Comparison of ENCODE assay signal across 8 cellular contexts in genomic region chr9:96854073-96854876, GRCh38. TPM values are rescaled to one million over a fixed set of nuclear protein-coding genes. Genes with fewer than 3 reads are reported as not detected.
DNase-seq lines count a peak whose midpoint lies in the region; ATAC-seq and TF ChIP-seq lines count a peak whose summit lies in the region.

TSS of gene ZNF782 (minus strand) at chr9:96854514. CDS start at chr9:96851961, 2,553 bp downstream.

- H3K4me1 Mint-ChIP-seq in activated naive CD8-positive, alpha-beta T cell treated with anti-CD3 and anti-CD28 coated beads for 36 hours = peaks cover 36% of the 10 kb centered on the region
- H3K4me1 Mint-ChIP-seq in osteocyte (ENCODE audit: unreplicated experiment) = peaks cover 24% of the 10 kb centered on the region

- peak; percentile 91 for DNase-seq in GM10248 (ENCODE audit: extremely low spot score)
- peak; percentile 92 for DNase-seq in NCI-H1105 (lab: John Stamatoyannopoulos, UW)
- DNase-seq in SKM-1 (lab: John Stamatoyannopoulos, UW; ENCODE audit: unreplicated experiment) = peak; percentile 58
- peak; percentile 85 for DNase-seq in activated naive CD8-positive, alpha-beta T cell treated with anti-CD3 and anti-CD28 coated beads for 36 hours
- DNase-seq in Right ventricle myocardium inferior (ENCODE audit: missing footprints) = peak; percentile 97
- DNase-seq in osteocyte (ENCODE audit: extremely low spot score, unreplicated experiment) = peak; percentile 96

- H3K4me3 Mint-ChIP-seq in activated naive CD8-positive, alpha-beta T cell treated with anti-CD3 and anti-CD28 coated beads for 36 hours = peak within 1 kb of the TSS; percentile 100
- peak within 1 kb of the TSS; percentile 98 for H3K4me3 Mint-ChIP-seq in osteocyte (ENCODE audit: unreplicated experiment)

- intact Hi-C loops in Right ventricle myocardium inferior (cut with DNase I) = no loop called here

- peaks cover 22% of the 10 kb centered on the region for H3K36me3 Mint-ChIP-seq in activated naive CD8-positive, alpha-beta T cell treated with anti-CD3 and anti-CD28 coated beads for 36 hours
- H3K36me3 Mint-ChIP-seq in osteocyte (ENCODE audit: unreplicated experiment) = peaks cover 9% of the 10 kb centered on the region

- H3K27me3 Mint-ChIP-seq in activated naive CD8-positive, alpha-beta T cell treated with anti-CD3 and anti-CD28 coated beads for 36 hours = peaks cover 19% of the 10 kb centered on the region
- peaks cover 4% of the 10 kb centered on the region for H3K27me3 Mint-ChIP-seq in osteocyte (ENCODE audit: unreplicated experiment)

- TF ChIP-seq CTCF in GM10248 (IDR thresholded peaks at IDR 0.05; ENCODE audit: control extremely low read depth, extremely low read depth, low read depth, missing control alignments) (no peak), osteocyte (IDR thresholded peaks at IDR 0.05) (no peak)

- CTCF ChIA-PET in GM10248 (lab: Yijun Ruan, JAX) = interaction anchor here (0.9 to 4.2 kb wide), 8 partner anchors 19 to 761 kb away, joined by 3 to 24 read pairs (median 4); no protein-coding TSS in a partner anchor

- peak within 1 kb of the TSS; percentile 99 for H3K27ac Mint-ChIP-seq in activated naive CD8-positive, alpha-beta T cell treated with anti-CD3 and anti-CD28 coated beads for 36 hours
- peak within 1 kb of the TSS; percentile 97 for H3K27ac Mint-ChIP-seq in osteocyte (ENCODE audit: unreplicated experiment)

- H3K9me3 ChIP-seq in thymus (ENCODE audit: control insufficient read depth) = no peaks in the 10 kb centered on the region

- WGBS in thymus = under 1% methylated on average over 66 of the region's 66 CpGs

- peaks cover 11% of the 10 kb centered on the region for H3K4me1 ChIP-seq in thymus (ENCODE audit: control insufficient read depth, insufficient read depth, low read length)

- peaks cover 3% of the 10 kb centered on the region for H3K27me3 ChIP-seq in thymus (ENCODE audit: control insufficient read depth, insufficient read depth)

- H3K36me3 ChIP-seq in thymus (ENCODE audit: control insufficient read depth, insufficient read depth) = no peaks in the 10 kb centered on the region

- POLR2A ChIA-PET in GM10248 (lab: Yijun Ruan, JAX) = no interaction called here

- peak; percentile 79 for ATAC-seq in HG02623 (IDR thresholded peaks at IDR 0.05; ENCODE audit: unreplicated experiment)
- ATAC-seq in Right ventricle myocardium inferior = peak; percentile 99

- H3K4me3 ChIP-seq in thymus (ENCODE audit: low read length) = peak within 1 kb of the TSS; percentile 99

- H3K27ac ChIP-seq in thymus (ENCODE audit: low read depth) = peak within 1 kb of the TSS; percentile 38

- peaks cover 4% of the 10 kb centered on the region for H3K9me3 Mint-ChIP-seq in activated naive CD8-positive, alpha-beta T cell treated with anti-CD3 and anti-CD28 coated beads for 36 hours
- peaks cover 4% of the 10 kb centered on the region for H3K9me3 Mint-ChIP-seq in osteocyte (ENCODE audit: unreplicated experiment)

RNA-seq across cellular contexts. Expression of gene ZNF782, which starts in this region (rescaled TPM):
- total RNA-seq in activated naive CD8-positive, alpha-beta T cell treated with anti-CD3 and anti-CD28 coated beads for 36 hours = 1 to 10 TPM; 2.5 to 4.0 TPM
- total RNA-seq in Right ventricle myocardium inferior (3.1 TPM), osteocyte (5.0 TPM in 2 replicates)
- 2.8 TPM for polyA plus RNA-seq in thymus

Comparison
In these comparisons a context has a peak if more than half of its experiments do, and no peak if none do; other contexts are left out.
1. Peak in every context shown above with its lines: DNase-seq, ATAC-seq, H3K4me3 ChIP-seq and H3K27ac ChIP-seq.